In the genomic region with DNA sequence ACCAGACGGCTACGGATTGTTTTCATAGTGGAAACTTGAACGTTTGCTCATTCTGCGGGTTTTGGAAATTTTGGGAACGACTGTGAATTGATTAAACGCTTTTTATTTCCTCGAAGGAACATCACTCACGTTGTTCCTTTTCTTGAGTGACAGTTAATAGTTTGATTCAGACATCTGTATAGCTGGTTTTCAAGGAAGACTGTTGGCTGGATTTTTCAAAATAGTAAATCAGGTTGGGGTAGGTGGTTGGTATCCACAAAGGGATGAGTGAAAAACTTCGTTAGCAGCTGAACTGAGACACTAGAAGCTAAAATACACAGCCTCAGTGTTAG, we compare ENCODE assay signal across 7 cellular contexts. TPM values are rescaled to one million over a fixed set of nuclear protein-coding genes. Genes with fewer than 3 reads are reported as not detected.
A peak's percentile ranks its signal among the peaks of the same experiment; 100 is the strongest.
DNase-seq lines count a peak whose midpoint lies in the region; ATAC-seq and TF ChIP-seq lines count a peak whose summit lies in the region.

No MANE protein-coding gene starts in this region.

- intact Hi-C loops in activated T-helper 2 cell treated with anti-CD3 and anti-CD28 coated beads, Interferon-gamma antibody, Interleukin-2, Interleukin-4, amounts not matched to agents 10 μg/mL and 5 μg/mL and 100 μg/mL, durations not matched to agents 14 hours and 24 hours and 36 hours (cut with micrococcal nuclease), result loop anchor here (5.0 kb wide), 2 partner anchors 36 to 716 kb away; a partner anchor contains a TSS

- no peaks in the 10 kb centered on the region; the same call in 1 of the 2 replicates for H3K27me3 Mint-ChIP-seq in HFFc6 (ENCODE audit: insufficient read depth)
- no peaks in the 10 kb centered on the region for H3K27me3 Mint-ChIP-seq in activated T-helper 2 cell treated with anti-CD3 and anti-CD28 coated beads, Interferon-gamma antibody, Interleukin-2, Interleukin-4, amounts not matched to agents 10 μg/mL and 5 μg/mL and 100 μg/mL, durations not matched to agents 14 hours and 24 hours and 36 hours (ENCODE audit: low read depth)
- H3K27me3 Mint-ChIP-seq in stimulated activated naive CD8-positive, alpha-beta T cell treated with anti-CD3 and anti-CD28 coated beads, Interleukin-15, amount 100 ng/mL, for 72 hours, result no peaks in the 10 kb centered on the region

- no peak for ATAC-seq in stimulated activated naive CD8-positive, alpha-beta T cell treated with anti-CD3 and anti-CD28 coated beads, Interleukin-15, amount 100 ng/mL, for 72 hours
- ATAC-seq in HG03039 (IDR thresholded peaks at IDR 0.05; ENCODE audit: unreplicated experiment), result no peak

- peak; percentile 48 for DNase-seq in HFFc6
- DNase-seq in activated T-helper 2 cell treated with anti-CD3 and anti-CD28 coated beads, Interferon-gamma antibody, Interleukin-2, Interleukin-4, amounts not matched to agents 10 μg/mL and 5 μg/mL and 100 μg/mL, durations not matched to agents 14 hours and 24 hours and 36 hours (ENCODE audit: low spot score), result no peak
- no peak for DNase-seq in stimulated activated naive CD8-positive, alpha-beta T cell treated with anti-CD3 and anti-CD28 coated beads, Interleukin-15, amount 100 ng/mL, for 72 hours
- no peak for DNase-seq in H4 (ENCODE audit: low spot score)
- DNase-seq in ureter (ENCODE audit: low spot score), result no peak

- no peak for TF ChIP-seq CTCF in HFFc6 (IDR thresholded peaks at IDR 0.05)

- H3K27ac Mint-ChIP-seq in HFFc6, result peak overlapping the region; percentile 84
- H3K27ac Mint-ChIP-seq in activated T-helper 2 cell treated with anti-CD3 and anti-CD28 coated beads, Interferon-gamma antibody, Interleukin-2, Interleukin-4, amounts not matched to agents 10 μg/mL and 5 μg/mL and 100 μg/mL, durations not matched to agents 14 hours and 24 hours and 36 hours, result peak overlapping the region; percentile 10
- H3K27ac Mint-ChIP-seq in stimulated activated naive CD8-positive, alpha-beta T cell treated with anti-CD3 and anti-CD28 coated beads, Interleukin-15, amount 100 ng/mL, for 72 hours, result peak overlapping the region; percentile 82 to 86

- H3K9me3 ChIP-seq in iPS-18c (ENCODE audit: control insufficient read depth, insufficient read depth, low read length), result no peaks in the 10 kb centered on the region

- no peaks in the 10 kb centered on the region for H3K9me3 Mint-ChIP-seq in HFFc6
- no peaks in the 10 kb centered on the region for H3K9me3 Mint-ChIP-seq in activated T-helper 2 cell treated with anti-CD3 and anti-CD28 coated beads, Interferon-gamma antibody, Interleukin-2, Interleukin-4, amounts not matched to agents 10 μg/mL and 5 μg/mL and 100 μg/mL, durations not matched to agents 14 hours and 24 hours and 36 hours
- H3K9me3 Mint-ChIP-seq in stimulated activated naive CD8-positive, alpha-beta T cell treated with anti-CD3 and anti-CD28 coated beads, Interleukin-15, amount 100 ng/mL, for 72 hours, result no peaks in the 10 kb centered on the region

- H3K4me3 Mint-ChIP-seq in HFFc6, result peak overlapping the region; percentile 92
- peak overlapping the region; percentile 80 for H3K4me3 Mint-ChIP-seq in activated T-helper 2 cell treated with anti-CD3 and anti-CD28 coated beads, Interferon-gamma antibody, Interleukin-2, Interleukin-4, amounts not matched to agents 10 μg/mL and 5 μg/mL and 100 μg/mL, durations not matched to agents 14 hours and 24 hours and 36 hours (ENCODE audit: low read depth)
- peak overlapping the region; percentile 85 to 87 for H3K4me3 Mint-ChIP-seq in stimulated activated naive CD8-positive, alpha-beta T cell treated with anti-CD3 and anti-CD28 coated beads, Interleukin-15, amount 100 ng/mL, for 72 hours

- no peaks in the 10 kb centered on the region for H3K36me3 Mint-ChIP-seq in HFFc6 (ENCODE audit: low read depth)
- peaks cover 28% of the 10 kb centered on the region for H3K36me3 Mint-ChIP-seq in activated T-helper 2 cell treated with anti-CD3 and anti-CD28 coated beads, Interferon-gamma antibody, Interleukin-2, Interleukin-4, amounts not matched to agents 10 μg/mL and 5 μg/mL and 100 μg/mL, durations not matched to agents 14 hours and 24 hours and 36 hours (ENCODE audit: low read depth)

- peaks cover 57% of the 10 kb centered on the region for H3K4me1 Mint-ChIP-seq in HFFc6 (ENCODE audit: low read depth)
- peaks cover 51% of the 10 kb centered on the region for H3K4me1 Mint-ChIP-seq in activated T-helper 2 cell treated with anti-CD3 and anti-CD28 coated beads, Interferon-gamma antibody, Interleukin-2, Interleukin-4, amounts not matched to agents 10 μg/mL and 5 μg/mL and 100 μg/mL, durations not matched to agents 14 hours and 24 hours and 36 hours (ENCODE audit: low read depth)
- peaks cover 67% of the 10 kb centered on the region for H3K4me1 Mint-ChIP-seq in stimulated activated naive CD8-positive, alpha-beta T cell treated with anti-CD3 and anti-CD28 coated beads, Interleukin-15, amount 100 ng/mL, for 72 hours

- H3K4me3 ChIP-seq in iPS-18c (ENCODE audit: insufficient read depth, low read depth, low read length), result peak overlapping the region; percentile 75

RNA-seq across cellular contexts. Expression of a gene that starts 1.1 kb away (rescaled TPM):
- 10 to 100 TPM; 28.8 to 39.1 (median 32.7) TPM for total RNA-seq in HFFc6 (2021; fragmentation: NEBNext Ultra II Directional; extraction: Animal tissue kit (Norgen Biotek cat#: 25700))
- 30.6 and 30.8 TPM in 2 replicates for total RNA-seq in activated T-helper 2 cell treated with anti-CD3 and anti-CD28 coated beads, Interferon-gamma antibody, Interleukin-2, Interleukin-4, amounts not matched to agents 10 μg/mL and 5 μg/mL and 100 μg/mL, durations not matched to agents 14 hours and 24 hours and 36 hours
- total RNA-seq in H4 (2014; rRNA removed; shearing (Covaris generic)), result 31.7 and 35.7 TPM in 2 replicates
- total RNA-seq in ureter, result 44.7 TPM

Comparison
In these comparisons a context has a peak if more than half of its experiments do, and no peak if none do; other contexts are left out.
1. H3K27ac Mint-ChIP-seq: peak in every context shown above with its lines; median percentile 84 in HFFc6; 84 in stimulated activated naive CD8-positive, alpha-beta T cell treated with anti-CD3 and anti-CD28 coated beads, Interleukin-15, amount 100 ng/mL, for 72 hours; 10 in activated T-helper 2 cell treated with anti-CD3 and anti-CD28 coated beads, Interferon-gamma antibody, Interleukin-2, Interleukin-4, amounts not matched to agents 10 μg/mL and 5 μg/mL and 100 μg/mL, durations not matched to agents 14 hours and 24 hours and 36 hours.